ENCODE assay signal across 7 cellular contexts in genomic region chr2:85409719-85410583, GRCh38. TPM values are rescaled to one million over a fixed set of nuclear protein-coding genes. Genes with fewer than 3 reads are reported as not detected.
A peak's percentile ranks its signal among the peaks of the same experiment; 100 is the strongest.
DNase-seq lines count a peak whose midpoint lies in the region; ATAC-seq and TF ChIP-seq lines count a peak whose summit lies in the region.

A gene with protein sequence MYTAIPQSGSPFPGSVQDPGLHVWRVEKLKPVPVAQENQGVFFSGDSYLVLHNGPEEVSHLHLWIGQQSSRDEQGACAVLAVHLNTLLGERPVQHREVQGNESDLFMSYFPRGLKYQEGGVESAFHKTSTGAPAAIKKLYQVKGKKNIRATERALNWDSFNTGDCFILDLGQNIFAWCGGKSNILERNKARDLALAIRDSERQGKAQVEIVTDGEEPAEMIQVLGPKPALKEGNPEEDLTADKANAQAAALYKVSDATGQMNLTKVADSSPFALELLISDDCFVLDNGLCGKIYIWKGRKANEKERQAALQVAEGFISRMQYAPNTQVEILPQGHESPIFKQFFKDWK (minus strand): TSS chr2:85410366. CDS start chr2:85402145, 8,221 bp downstream.

- no peak within 1 kb of the TSS for H3K9ac ChIP-seq in muscle layer of colon (ENCODE audit: low read length)

- peak; percentile 55 for DNase-seq in GM19240 (ENCODE audit: insufficient read length, low spot score)
- peak; percentile 51 for DNase-seq in SW480 (ENCODE audit: low spot score)
- no peak for DNase-seq in coronary artery (ENCODE audit: low spot score)
- peak in 1 of 2 donors; percentile 48 for DNase-seq in uterus
- DNase-seq in 8988T, result no peak

- no peak for TF ChIP-seq POLR2A in uterus (IDR thresholded peaks at IDR 0.05)

- H3K27ac ChIP-seq in coronary artery (peak within 1 kb of the TSS; percentile 45 to 75), muscle layer of colon (ENCODE audit: low read depth, low read length) (peak within 1 kb of the TSS; percentile 34), uterus (peak within 1 kb of the TSS; percentile 27 to 58)

- H3K27me3 ChIP-seq in muscle layer of colon (ENCODE audit: control insufficient read depth in 1 of 2, insufficient read depth in 2 of 2, low read length in 2 of 2) (no peaks in the 10 kb centered on the region), uterus (no peaks in the 10 kb centered on the region)

- H3K36me3 ChIP-seq in muscle layer of colon (ENCODE audit: insufficient read depth, low read length) (no peaks in the 10 kb centered on the region), uterus (no peaks in the 10 kb centered on the region)

- H3K4me1 ChIP-seq in muscle layer of colon (ENCODE audit: insufficient read depth, low read length), result peaks cover 23% of the 10 kb centered on the region
- H3K4me1 ChIP-seq in uterus, result peaks cover 0 to 9% of the 10 kb centered on the region in 2 donors

- H3K9me3 ChIP-seq in muscle layer of colon (ENCODE audit: low read length), result no peaks in the 10 kb centered on the region
- H3K9me3 ChIP-seq in uterus, result no peaks in the 10 kb centered on the region

- peak; percentile 72 for ATAC-seq in HG03175 (IDR thresholded peaks at IDR 0.05; ENCODE audit: unreplicated experiment)

- intact Hi-C loops in uterus (cut with DNase I; ENCODE audit: low total_unique reads), result no loop called here

- TF ChIP-seq CTCF in coronary artery (IDR thresholded peaks at IDR 0.05) (no peak), uterus (IDR thresholded peaks at IDR 0.05) (no peak)

- H3K4me3 ChIP-seq in coronary artery (peak within 1 kb of the TSS; percentile 51), muscle layer of colon (ENCODE audit: low read depth in 1 of 2, low read length in 2 of 2) (no peak within 1 kb of the TSS), uterus (no peak within 1 kb of the TSS)

RNA-seq across cellular contexts. Expression of the gene that starts here (rescaled TPM):
- total RNA-seq in uterus, result 100 to 1,000 TPM in 1 of 4 donors, 10 to 100 TPM in 3; 12.3 to 114 (median 65.2) TPM

Comparison
In these comparisons a context has a peak if more than half of its experiments do, and no peak if none do; other contexts are left out.
1. DNase-seq: peak in GM19240 (single experiment) and SW480 (single experiment); none in coronary artery (single experiment) and 8988T (single experiment).
2. Peak in every context shown above with its lines, with median percentiles within 50 percentile points of each other: H3K27ac ChIP-seq.